In genomic region chr7:129213828-129214227, GRCh38 we compare ENCODE assay signal across 10 cellular contexts. TPM values are rescaled to one million over a fixed set of nuclear protein-coding genes. Genes with fewer than 3 reads are reported as not detected.
DNase-seq lines count a peak whose midpoint lies in the region; ATAC-seq and TF ChIP-seq lines count a peak whose summit lies in the region.
"Had no signal": no experiment of that assay in that cellular context is flagged by ENCODE, and none has a peak within 500 bp of the region (broad histone marks: within the 10 kb centered on the region; RNA-seq: fewer than 3 reads in every experiment).

No MANE protein-coding gene starts in this region.

- no peak overlapping the region for H2BK20ac ChIP-seq in IMR-90 (ENCODE audit: low read depth, low read length)

- H3K36me3 ChIP-seq in IMR-90 (ENCODE audit: control insufficient read depth, insufficient read depth, low read length): peaks cover 34% of the 10 kb centered on the region
- no peaks in the 10 kb centered on the region for H3K36me3 ChIP-seq in SU-DHL-6 (ENCODE audit: low read length)

- H3K79me2 ChIP-seq in SU-DHL-6 (ENCODE audit: insufficient read depth, low read length): no peaks in the 10 kb centered on the region

- H4K91ac ChIP-seq in IMR-90 (ENCODE audit: insufficient read depth, low read depth, low read length): no peak overlapping the region

- no peak for TF ChIP-seq CTCF in IMR-90 (conservative IDR thresholded peaks at IDR 0.05; ENCODE audit: low read depth, low read length)
- TF ChIP-seq CTCF in SU-DHL-6 (IDR thresholded peaks at IDR 0.05; ENCODE audit: insufficient read depth, low read length, poor library complexity, severe bottlenecking): peak; percentile 13

- H3K56ac ChIP-seq in IMR-90 (ENCODE audit: extremely low read depth, insufficient read depth, low read length): no peak overlapping the region

- H3K9ac ChIP-seq in IMR-90 (ENCODE audit: low read depth, low read length): no peak overlapping the region
- no peak overlapping the region for H3K9ac ChIP-seq in SU-DHL-6 (ENCODE audit: low read length)

- H3K4me1 ChIP-seq in IMR-90 (ENCODE audit: control insufficient read depth, insufficient read depth, low read length): no peaks in the 10 kb centered on the region
- no peaks in the 10 kb centered on the region for H3K4me1 ChIP-seq in right cardiac atrium (ENCODE audit: control insufficient read depth, insufficient read depth, low read length)

- no peak for TF ChIP-seq POLR2A in IMR-90 (IDR thresholded peaks at IDR 0.05; ENCODE audit: low read depth, low read length)

- no peak overlapping the region for H3K4me3 Mint-ChIP-seq in stimulated activated naive CD8-positive, alpha-beta T cell treated with anti-CD3 and anti-CD28 coated beads, Interleukin-15, amount 100 ng/mL, for 72 hours
- H3K4me3 Mint-ChIP-seq: stimulated activated naive CD8-positive, alpha-beta T cell treated with anti-CD3 and anti-CD28 coated beads, Interleukin-15, Interleukin-2, amounts not matched to agents 100 ng/mL and 50 ng/mL, for 24 hours had no signal

- peak; percentile 8 for DNase-seq in GDM1 (lab: John Stamatoyannopoulos, UW)
- no peak for DNase-seq in IMR-90
- peak; percentile 15 for DNase-seq in myocyte (ENCODE audit: low read depth)
- no peak for DNase-seq in stimulated activated naive CD8-positive, alpha-beta T cell treated with anti-CD3 and anti-CD28 coated beads, Interleukin-15, amount 100 ng/mL, for 72 hours
- no peak for DNase-seq in right cardiac atrium
- DNase-seq: activated T-cell treated with anti-CD3 and anti-CD28 coated beads, Interleukin-2, amount 50 U/mL, for 1 hour had no signal

- H3K27me3 ChIP-seq in IMR-90 (ENCODE audit: control insufficient read depth, insufficient read depth, low read length) (no peaks in the 10 kb centered on the region), SU-DHL-6 (ENCODE audit: low read length) (no peaks in the 10 kb centered on the region), right cardiac atrium (ENCODE audit: control insufficient read depth, insufficient read depth) (no peaks in the 10 kb centered on the region)

- no peak overlapping the region for H3K4ac ChIP-seq in IMR-90 (ENCODE audit: low read depth, low read length)

- no peak overlapping the region for H3K14ac ChIP-seq in IMR-90 (replicated peaks; ENCODE audit: low read depth, low read length)

- H4K8ac ChIP-seq in IMR-90 (ENCODE audit: low read depth in 2 of 2, low read length in 2 of 2): no peak overlapping the region

- H4K5ac ChIP-seq in IMR-90 (ENCODE audit: low read depth, low read length): no peak overlapping the region

- no peak overlapping the region for H3K18ac ChIP-seq in IMR-90 (ENCODE audit: low read depth, low read length)

- H3F3A ChIP-seq in SU-DHL-6 (ENCODE audit: insufficient read depth): no peaks in the 10 kb centered on the region

- H2AFZ ChIP-seq in IMR-90 (replicated peaks; ENCODE audit: low read length, poor library complexity) (peak overlapping the region; percentile 46), SU-DHL-6 (ENCODE audit: low read depth, low read length, severe bottlenecking) (no peak overlapping the region)

- H3K9me2 ChIP-seq in SU-DHL-6 (replicated peaks; ENCODE audit: insufficient read depth, low read length): no peaks in the 10 kb centered on the region

- no peak overlapping the region for H2BK120ac ChIP-seq in IMR-90 (ENCODE audit: low read depth, low read length)

- intact Hi-C loops in IMR-90 (cut with micrococcal nuclease): no loop called here
- intact Hi-C loops in right cardiac atrium (cut with DNase I): loop anchor here (5.0 to 10.0 kb wide), 3 partner anchors 47 to 258 kb away; no protein-coding TSS in a partner anchor

- H4K20me1 ChIP-seq in IMR-90 (ENCODE audit: insufficient read depth, low read length) (no peaks in the 10 kb centered on the region), SU-DHL-6 (ENCODE audit: low read depth, low read length) (no peaks in the 10 kb centered on the region)

- in situ Hi-C loops in IMR-90 (cut with MboI; ENCODE audit: low sequenced_read_pairs): loop anchor here (10.0 kb wide), 1 partner anchor 431 kb away; no protein-coding TSS in a partner anchor

- H3K9me3 ChIP-seq in IMR-90 (ENCODE audit: control insufficient read depth, insufficient read depth, low read length): no peaks in the 10 kb centered on the region
- no peaks in the 10 kb centered on the region for H3K9me3 ChIP-seq in SU-DHL-6 (ENCODE audit: insufficient read depth, low read length)
- no peaks in the 10 kb centered on the region for H3K9me3 ChIP-seq in right cardiac atrium (ENCODE audit: control insufficient read depth, low read length)

- H3K4me1 Mint-ChIP-seq in stimulated activated naive CD8-positive, alpha-beta T cell treated with anti-CD3 and anti-CD28 coated beads, Interleukin-15, amount 100 ng/mL, for 72 hours: peaks cover 5% of the 10 kb centered on the region

- no peak overlapping the region for H2AK9ac ChIP-seq in IMR-90 (replicated peaks; ENCODE audit: low read depth, low read length, poor library complexity)

- peaks cover 25% of the 10 kb centered on the region for H3K27me3 Mint-ChIP-seq in stimulated activated naive CD8-positive, alpha-beta T cell treated with anti-CD3 and anti-CD28 coated beads, Interleukin-15, amount 100 ng/mL, for 72 hours

- ATAC-seq in IMR-90 (ENCODE audit: low read depth): no peak
- ATAC-seq in stimulated activated naive CD8-positive, alpha-beta T cell treated with anti-CD3 and anti-CD28 coated beads, Interleukin-15, amount 100 ng/mL, for 72 hours: no peak
- ATAC-seq in right cardiac atrium: no peak
- no peak for ATAC-seq in HG02610 (IDR thresholded peaks at IDR 0.05; ENCODE audit: unreplicated experiment)

- POLR2A ChIA-PET in IMR-90 (lab: Charles Lee; ENCODE audit: unreplicated experiment): no interaction called here

- H3K79me1 ChIP-seq in IMR-90 (ENCODE audit: low read depth in 1 of 2, low read length in 2 of 2): no peaks in the 10 kb centered on the region

- H3K23ac ChIP-seq in IMR-90 (ENCODE audit: low read depth, low read length): no peak overlapping the region

- TF ChIP-seq RAD21 in IMR-90 (IDR thresholded peaks at IDR 0.05; ENCODE audit: low read length): no peak

- H3K4me3 ChIP-seq in IMR-90 (ENCODE audit: insufficient read depth, low read depth, low read length): no peak overlapping the region
- H3K4me3 ChIP-seq in SU-DHL-6 (ENCODE audit: insufficient read depth, low read length, poor library complexity, severe bottlenecking): no peak overlapping the region
- H3K4me3 ChIP-seq in right cardiac atrium (ENCODE audit: low read length): no peak overlapping the region

- H3K27ac ChIP-seq in IMR-90 (ENCODE audit: insufficient read depth, low read length) (no peak overlapping the region), SU-DHL-6 (ENCODE audit: low read depth, low read length) (no peak overlapping the region), right cardiac atrium (ENCODE audit: low read length) (no peak overlapping the region)
- H3K27ac ChIP-seq: epithelial cell of prostate had no signal

- no peak overlapping the region for H2BK15ac ChIP-seq in IMR-90 (ENCODE audit: low read depth, low read length)

- dilution Hi-C loops in IMR-90 (cut with HindIII; ENCODE audit: low sequenced_read_pairs, unreplicated experiment): no loop called here

- no peak overlapping the region for H2BK5ac ChIP-seq in IMR-90 (ENCODE audit: low read depth, low read length, poor library complexity, severe bottlenecking)

- no peaks in the 10 kb centered on the region for H3K9me3 Mint-ChIP-seq in stimulated activated naive CD8-positive, alpha-beta T cell treated with anti-CD3 and anti-CD28 coated beads, Interleukin-15, amount 100 ng/mL, for 72 hours
- H3K9me3 Mint-ChIP-seq: stimulated activated naive CD8-positive, alpha-beta T cell treated with anti-CD3 and anti-CD28 coated beads, Interleukin-15, Interleukin-2, amounts not matched to agents 100 ng/mL and 50 ng/mL, for 24 hours had no signal

- CTCF ChIA-PET in IMR-90 (lab: Yijun Ruan, JAX): interaction anchor here (0.6 to 1.7 kb wide), 3 partner anchors 50 to 430 kb away, joined by 3 to 6 read pairs (median 4); no protein-coding TSS in a partner anchor

- BruUV-seq in IMR-90 (replicated peaks; lab: Mats Ljungman, UMichigan): no TSS peak

- WGBS in IMR-90 (ENCODE audit: extremely low coverage in 2 of 2, insufficient read length in 1 of 2), 2 experiments: 78% methylated on average over 10 of the region's 15 CpGs; no CpG with 5 or more reads in 1 of the 2 experiments
- 57% methylated on average over 15 of the region's 15 CpGs for WGBS in right cardiac atrium

- no peak overlapping the region for H2AK5ac ChIP-seq in IMR-90 (ENCODE audit: low read depth, low read length)

- no peaks in the 10 kb centered on the region for H3K9me1 ChIP-seq in IMR-90 (ENCODE audit: insufficient read depth, low read length)

- no peak overlapping the region for H3K27ac Mint-ChIP-seq in stimulated activated naive CD8-positive, alpha-beta T cell treated with anti-CD3 and anti-CD28 coated beads, Interleukin-15, amount 100 ng/mL, for 72 hours
- H3K27ac Mint-ChIP-seq: stimulated activated naive CD8-positive, alpha-beta T cell treated with anti-CD3 and anti-CD28 coated beads, Interleukin-15, Interleukin-2, amounts not matched to agents 100 ng/mL and 50 ng/mL, for 24 hours had no signal

- H3K4me2 ChIP-seq in IMR-90 (ENCODE audit: low read depth, low read length) (no peak overlapping the region), SU-DHL-6 (ENCODE audit: low read depth, low read length, poor library complexity, severe bottlenecking) (no peak overlapping the region)

TF ChIP-seq in IMR-90, 13 proteins besides CTCF, POLR2A, EP300 and RAD21 (continues in another document):
- no peak for TF ChIP-seq FOS (IDR thresholded peaks at IDR 0.05; ENCODE audit: low read depth, low read length)
- TF ChIP-seq RCOR1 (IDR thresholded peaks at IDR 0.05; ENCODE audit: insufficient replicate concordance, low read length): no peak
- TF ChIP-seq BHLHE40 (IDR thresholded peaks at IDR 0.05; ENCODE audit: low read depth, low read length): no peak

RNA-seq across cellular contexts. Expression of gene AHCYL2, which starts 11.0 kb away (rescaled TPM):
- 5.7 and 6.7 TPM in 2 replicates for total RNA-seq in IMR-90 (2012; rRNA removed)
- polyA plus RNA-seq in IMR-90 (2012; rRNA removed): 5.9 and 7.6 TPM in 2 replicates
- polyA plus RNA-seq in IMR-90 (2012; cell fraction: cytosol; rRNA removed): 1.9 and 3.4 TPM in 2 replicates
- polyA plus RNA-seq in IMR-90 (2012; cell fraction: nucleus; rRNA removed; ENCODE audit: low replicate concordance): 4.3 and 24.1 TPM in 2 replicates
- total RNA-seq in myocyte: 20.4 and 31.6 TPM in 2 replicates
- polyA plus RNA-seq in myocyte (2012): 13.2 TPM
- total RNA-seq in right cardiac atrium: 1 to 10 TPM; 6.4 to 8.8 (median 7.9) TPM
- polyA plus RNA-seq in right cardiac atrium: 1.8 TPM

RNA-seq across cellular contexts. Expression of gene SMO, which starts 25.4 kb away (rescaled TPM):
- 15.3 and 18.5 TPM in 2 replicates for total RNA-seq in IMR-90 (2012; rRNA removed)
- polyA plus RNA-seq in IMR-90 (2012; rRNA removed): 24.7 and 25.8 TPM in 2 replicates
- polyA plus RNA-seq in IMR-90 (2012; cell fraction: cytosol; rRNA removed): 15.7 and 27.9 TPM in 2 replicates
- 67.9 and 102 TPM in 2 replicates for polyA plus RNA-seq in IMR-90 (2012; cell fraction: nucleus; rRNA removed; ENCODE audit: low replicate concordance)
- 2.2 and 4.3 TPM in 2 replicates for total RNA-seq in myocyte
- polyA plus RNA-seq in myocyte (2012): 9.3 TPM
- total RNA-seq in right cardiac atrium: 10 to 100 TPM in 2 of 4 donors, 1 to 10 TPM in 2; 8.3 to 12.6 (median 9.6) TPM
- polyA plus RNA-seq in right cardiac atrium: 4.9 TPM

Comparison
In these comparisons a context has a peak if more than half of its experiments do, and no peak if none do; other contexts are left out.
1. DNase-seq: peak in GDM1 (single experiment) and myocyte (single experiment); none in IMR-90 (single experiment), stimulated activated naive CD8-positive, alpha-beta T cell treated with anti-CD3 and anti-CD28 coated beads, Interleukin-15, amount 100 ng/mL, for 72 hours (0 of 2) and right cardiac atrium (0 of 3).